Comparison of ENCODE assay signal across 11 cellular contexts in genomic region chr6:136251394-136251793, GRCh38. TPM values are rescaled to one million over a fixed set of nuclear protein-coding genes. Genes with fewer than 3 reads are reported as not detected.
A peak's percentile ranks its signal among the peaks of the same experiment; 100 is the strongest.
DNase-seq lines count a peak whose midpoint lies in the region; ATAC-seq and TF ChIP-seq lines count a peak whose summit lies in the region.
"Had no signal": no experiment of that assay in that cellular context is flagged by ENCODE, and none has a peak within 500 bp of the region (broad histone marks: within the 10 kb centered on the region; RNA-seq: fewer than 3 reads in every experiment).

No MANE protein-coding gene starts in this region.

- H3K27me3 Mint-ChIP-seq in CD4-positive, alpha-beta T cell = no peaks in the 10 kb centered on the region
- no peaks in the 10 kb centered on the region for H3K27me3 Mint-ChIP-seq in activated CD4-positive, alpha-beta memory T cell treated with anti-CD3 and anti-CD28 coated beads for 36 hours

- H3K14ac ChIP-seq in mesenchymal stem cell (ENCODE audit: low read length in 2 of 2) = no peak overlapping the region

- H2AK5ac ChIP-seq in mesenchymal stem cell (ENCODE audit: low read length, severe bottlenecking) = no peak overlapping the region

- peaks cover 3% of the 10 kb centered on the region; the same call in 1 of the 2 replicates for H3K4me1 ChIP-seq in HUES48 (ENCODE audit: control insufficient read depth, insufficient read depth, low read length)
- no peaks in the 10 kb centered on the region for H3K4me1 ChIP-seq in mesenchymal stem cell (ENCODE audit: control insufficient read depth, insufficient read depth, low read depth, low read length)
- H3K4me1 ChIP-seq in heart left ventricle = peaks cover 0 to 19% (median 13%) of the 10 kb centered on the region in 12 donors

- H3K27ac ChIP-seq in CD4-positive, alpha-beta T cell (ENCODE audit: low read depth, low read length) = no peak overlapping the region
- H3K27ac ChIP-seq in HUES48 (ENCODE audit: low read depth, low read length) (no peak overlapping the region), mesenchymal stem cell (ENCODE audit: low read length, poor library complexity, severe bottlenecking) (no peak overlapping the region), heart left ventricle (no peak overlapping the region)

- H3K36me3 Mint-ChIP-seq in CD4-positive, alpha-beta T cell (ENCODE audit: low read depth) = peaks cover 17% of the 10 kb centered on the region
- peaks cover 32% of the 10 kb centered on the region for H3K36me3 Mint-ChIP-seq in activated CD4-positive, alpha-beta memory T cell treated with anti-CD3 and anti-CD28 coated beads for 36 hours

- no peak overlapping the region for H3K4me2 ChIP-seq in mesenchymal stem cell (ENCODE audit: low read length, poor library complexity, severe bottlenecking)

- H3K9me3 ChIP-seq in CD4-positive, alpha-beta T cell (ENCODE audit: control insufficient read depth, low read length) = no peaks in the 10 kb centered on the region
- H3K9me3 ChIP-seq in HUES48 (ENCODE audit: control insufficient read depth, insufficient read depth, low read length) = no peaks in the 10 kb centered on the region
- no peaks in the 10 kb centered on the region for H3K9me3 ChIP-seq in mesenchymal stem cell (ENCODE audit: control insufficient read depth, low read length)
- no peaks in the 10 kb centered on the region for H3K9me3 ChIP-seq in heart left ventricle
- H3K9me3 ChIP-seq: upper lobe of left lung had no signal

- H3K36me3 ChIP-seq in HUES48 (ENCODE audit: control insufficient read depth, insufficient read depth, low read length) (no peaks in the 10 kb centered on the region), mesenchymal stem cell (ENCODE audit: control insufficient read depth in 1 of 2, insufficient read depth in 2 of 2, low read depth in 1 of 2, low read length in 2 of 2) (peaks cover 3 to 5% of the 10 kb centered on the region in 2 experiments), heart left ventricle (peaks cover 0 to 15% (median 5%) of the 10 kb centered on the region in 9 donors)

- H3K4me1 Mint-ChIP-seq in CD4-positive, alpha-beta T cell (ENCODE audit: low read depth) = peaks cover 39% of the 10 kb centered on the region
- H3K4me1 Mint-ChIP-seq in activated CD4-positive, alpha-beta memory T cell treated with anti-CD3 and anti-CD28 coated beads for 36 hours (ENCODE audit: low read depth) = peaks cover 48% of the 10 kb centered on the region

- peaks cover 6% of the 10 kb centered on the region for H3K79me1 ChIP-seq in mesenchymal stem cell (replicated peaks; ENCODE audit: low read length, poor library complexity, severe bottlenecking)

- no peak overlapping the region for H2BK15ac ChIP-seq in mesenchymal stem cell (ENCODE audit: low read depth, poor library complexity, severe bottlenecking)

- POLR2A ChIA-PET in CD4-positive, alpha-beta T cell (lab: Charles Lee) = interaction anchor here (1.1 to 8.3 kb wide), 5 partner anchors 9 to 37 kb away, joined by 3 to 208 read pairs (median 9); partner anchors contain the start of gene BCLAF1
- POLR2A ChIA-PET in activated CD4-positive, alpha-beta memory T cell treated with anti-CD3 and anti-CD28 coated beads for 36 hours (lab: Charles Lee) = interaction anchor here (1.0 to 6.3 kb wide), 6 partner anchors 9 to 753 kb away, joined by 3 to 85 read pairs (median 4); partner anchors contain the start of genes AHI1 and BCLAF1

- intact Hi-C loops in CD4-positive, alpha-beta T cell (cut with DNase I, micrococcal nuclease) = loop anchor here (2.0 to 5.0 kb wide), 2 partner anchors 13 to 66 kb away; no protein-coding TSS in a partner anchor
- intact Hi-C loops in activated CD4-positive, alpha-beta memory T cell treated with anti-CD3 and anti-CD28 coated beads for 36 hours (cut with micrococcal nuclease) = loop anchor here (2.0 to 10.0 kb wide), 2 partner anchors 65 to 303 kb away; partner anchors contain the start of gene MAP7
- intact Hi-C loops in heart left ventricle (cut with DNase I) = loop anchor here in 7 of 10 donors (5.0 kb wide), 2 partner anchors 36 to 41 kb away; partner anchors contain the start of gene BCLAF1 (in 6 of the 7)

- TF ChIP-seq CTCF in CD4-positive, alpha-beta T cell (IDR thresholded peaks at IDR 0.05) = no peak
- no peak for TF ChIP-seq CTCF in heart left ventricle (IDR thresholded peaks at IDR 0.05)

- no peak overlapping the region for H2BK5ac ChIP-seq in mesenchymal stem cell (ENCODE audit: low read depth, low read length, poor library complexity, severe bottlenecking)

- ATAC-seq in CD4-positive, alpha-beta T cell (ENCODE audit: poor library complexity) = no peak
- ATAC-seq in heart left ventricle = no peak

- H3K4me3 ChIP-seq in HUES48 (ENCODE audit: low read depth, low read length) (peak overlapping the region; percentile 77), mesenchymal stem cell (ENCODE audit: insufficient read depth in 1 of 2, low read depth in 1 of 2, low read length in 2 of 2) (peak overlapping the region in 1 of 2 experiments; percentile 98), heart left ventricle (peak overlapping the region in 4 of 12 donors; percentile 58 to 78 (median 68))

- no peak overlapping the region for H3K4ac ChIP-seq in mesenchymal stem cell (ENCODE audit: low read depth in 1 of 2, low read length in 2 of 2)

- no peak for DNase-seq in CD4-positive, alpha-beta T cell
- DNase-seq in activated CD4-positive, alpha-beta memory T cell treated with anti-CD3 and anti-CD28 coated beads for 36 hours = no peak
- DNase-seq in mesenchymal stem cell = no peak
- no peak for DNase-seq in medulla oblongata (ENCODE audit: extremely low spot score)
- no peak for DNase-seq in GM19240 (ENCODE audit: insufficient read length, low spot score)
- no peak for DNase-seq in Ammon's horn (ENCODE audit: low spot score)
- no peak for DNase-seq in heart left ventricle
- DNase-seq: central memory CD4-positive, alpha-beta T cell; NCI-H1048; upper lobe of left lung had no signal

- H2BK120ac ChIP-seq in mesenchymal stem cell (ENCODE audit: low read depth, low read length) = no peak overlapping the region

- no peak overlapping the region for H2BK12ac ChIP-seq in mesenchymal stem cell (ENCODE audit: low read length in 2 of 2)

- 61% methylated on average over 4 of the region's 4 CpGs for WGBS in mesenchymal stem cell
- WGBS in heart left ventricle, 4 donors = 32 to 39% (median 35%) methylated on average over 4 of the region's 4 CpGs

- CTCF ChIA-PET in CD4-positive, alpha-beta T cell (lab: Charles Lee) = interaction anchor here (1.7 kb wide), 1 partner anchor 39 kb away, joined by 5 read pairs; the partner anchor contains the start of gene BCLAF1
- CTCF ChIA-PET in activated CD4-positive, alpha-beta memory T cell treated with anti-CD3 and anti-CD28 coated beads for 36 hours (lab: Charles Lee) = interaction anchor here (1.0 to 3.4 kb wide), 5 partner anchors 9 to 299 kb away, joined by 3 to 15 read pairs (median 3); partner anchors contain the start of genes BCLAF1 and MAP7

- no peaks in the 10 kb centered on the region for H3K27me3 ChIP-seq in CD4-positive, alpha-beta T cell (ENCODE audit: control insufficient read depth, insufficient read depth, low read length)
- H3K27me3 ChIP-seq in HUES48 (ENCODE audit: control insufficient read depth, insufficient read depth, low read length) (no peaks in the 10 kb centered on the region), mesenchymal stem cell (ENCODE audit: control insufficient read depth in 1 of 2, insufficient read depth in 1 of 2, low read length in 2 of 2) (no peaks in the 10 kb centered on the region), heart left ventricle (no peaks in the 10 kb centered on the region)
- H3K27me3 ChIP-seq: upper lobe of left lung had no signal

- H3K9ac ChIP-seq in HUES48 (ENCODE audit: low read depth, low read length) (no peak overlapping the region), mesenchymal stem cell (ENCODE audit: low read length) (peak overlapping the region; percentile 91)

- H3K18ac ChIP-seq in mesenchymal stem cell (ENCODE audit: low read depth in 1 of 2, low read length in 2 of 2) = no peak overlapping the region

- H3K4me3 Mint-ChIP-seq in CD4-positive, alpha-beta T cell = peak overlapping the region; percentile 95
- H3K4me3 Mint-ChIP-seq in activated CD4-positive, alpha-beta memory T cell treated with anti-CD3 and anti-CD28 coated beads for 36 hours = peak overlapping the region; percentile 88

- no peak overlapping the region for H2AFZ ChIP-seq in mesenchymal stem cell (ENCODE audit: low read depth, low read length)

- H4K91ac ChIP-seq in mesenchymal stem cell (ENCODE audit: low read length) = no peak overlapping the region

- TF ChIP-seq POLR2A in heart left ventricle (IDR thresholded peaks at IDR 0.05) = no peak

- H4K8ac ChIP-seq in mesenchymal stem cell (ENCODE audit: low read length) = no peak overlapping the region

- no peak overlapping the region for H3K23ac ChIP-seq in mesenchymal stem cell (ENCODE audit: low read length in 2 of 2)

- no peaks in the 10 kb centered on the region for H3K9me3 Mint-ChIP-seq in CD4-positive, alpha-beta T cell
- no peaks in the 10 kb centered on the region for H3K9me3 Mint-ChIP-seq in activated CD4-positive, alpha-beta memory T cell treated with anti-CD3 and anti-CD28 coated beads for 36 hours

- H3K27ac Mint-ChIP-seq in CD4-positive, alpha-beta T cell = peak overlapping the region; percentile 54
- no peak overlapping the region for H3K27ac Mint-ChIP-seq in activated CD4-positive, alpha-beta memory T cell treated with anti-CD3 and anti-CD28 coated beads for 36 hours

RNA-seq across cellular contexts. Expression of gene MTFR2, which starts 1.3 kb away (rescaled TPM):
- total RNA-seq in CD4-positive, alpha-beta T cell = 1 to 10 TPM; 1.1 to 1.2 TPM
- 10 to 100 TPM; 24.2 to 25.2 TPM for total RNA-seq in activated CD4-positive, alpha-beta memory T cell treated with anti-CD3 and anti-CD28 coated beads for 36 hours
- polyA plus RNA-seq in mesenchymal stem cell (2013, experiment 1 of 2) = 1.9 TPM
- polyA plus RNA-seq in mesenchymal stem cell (2013, experiment 2 of 2) = 2.8 TPM
- 1 to 10 TPM in 1 of 9 donors, under 1 TPM in 3, not detected in 5; 0.15 to 1.0 (median 0.34) TPM for total RNA-seq in heart left ventricle
- polyA plus RNA-seq in heart left ventricle = under 1 TPM in 1 of 2 donors, not detected in 1; 0.21 TPM

RNA-seq across cellular contexts. Expression of gene BCLAF1, which starts 38.3 kb away (rescaled TPM):
- 100 to 1,000 TPM; 484 to 501 TPM for total RNA-seq in CD4-positive, alpha-beta T cell
- 100 to 1,000 TPM; 103 to 107 TPM for total RNA-seq in activated CD4-positive, alpha-beta memory T cell treated with anti-CD3 and anti-CD28 coated beads for 36 hours
- 96.2 TPM for polyA plus RNA-seq in mesenchymal stem cell (2013, experiment 1 of 2)
- 93.1 TPM for polyA plus RNA-seq in mesenchymal stem cell (2013, experiment 2 of 2)
- total RNA-seq in heart left ventricle = 100 to 1,000 TPM in 2 of 9 donors, 10 to 100 TPM in 7; 56.1 to 109 (median 96.0) TPM
- polyA plus RNA-seq in heart left ventricle = 10 to 100 TPM; 11.7 to 25.2 TPM

Comparison
In these comparisons a context has a peak if more than half of its experiments do, and no peak if none do; other contexts are left out.
1. RNA of gene MTFR2, which starts 1.3 kb away (total RNA-seq): 24.2 to 25.2 TPM in activated CD4-positive, alpha-beta memory T cell treated with anti-CD3 and anti-CD28 coated beads for 36 hours; 1.1 to 1.2 TPM in CD4-positive, alpha-beta T cell and 0.15 to 1.0 TPM in heart left ventricle; every median in the first group is over 10 times any median in the second.
2. RNA of gene BCLAF1, which starts 38.3 kb away (total RNA-seq): 484 to 501 TPM in CD4-positive, alpha-beta T cell; 103 to 107 TPM in activated CD4-positive, alpha-beta memory T cell treated with anti-CD3 and anti-CD28 coated beads for 36 hours and 56.1 to 109 TPM in heart left ventricle; every median in the first group is over 4 times any median in the second.